1 cellular context compared by ENCODE assay signal in the genomic region with DNA sequence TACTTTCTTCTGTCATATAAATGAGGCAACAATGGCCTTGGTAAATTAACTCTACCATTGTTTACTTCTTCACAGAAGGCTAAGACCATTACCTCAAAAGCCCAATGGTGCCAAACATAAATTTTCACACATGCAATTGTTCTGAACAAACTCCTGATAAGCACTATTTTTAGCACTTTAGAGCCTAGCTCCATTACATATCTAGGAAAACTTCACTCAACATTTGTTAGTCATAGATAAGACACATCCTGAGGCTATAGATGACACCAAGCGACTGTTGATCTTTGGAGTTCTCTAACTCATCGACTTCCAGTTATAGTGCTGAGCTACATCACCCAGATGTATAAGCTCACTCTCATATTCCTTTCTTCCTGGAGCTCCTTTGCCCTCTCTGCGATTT.
TF ChIP-seq lines count a peak whose summit lies in the region.

No MANE protein-coding gene starts in this region.

TF ChIP-seq in K562, 482 proteins besides CTCF, POLR2A, EP300 and RAD21 (continued from another document):
- TF ChIP-seq, protein P1, sequence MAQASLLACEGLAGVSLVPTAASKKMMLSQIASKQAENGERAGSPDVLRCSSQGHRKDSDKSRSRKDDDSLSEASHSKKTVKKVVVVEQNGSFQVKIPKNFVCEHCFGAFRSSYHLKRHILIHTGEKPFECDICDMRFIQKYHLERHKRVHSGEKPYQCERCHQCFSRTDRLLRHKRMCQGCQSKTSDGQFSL (CRISPR knock-in tag; IDR thresholded peaks at IDR 0.05): no peak
- TF ChIP-seq, protein P1 (tag; IDR thresholded peaks at IDR 0.05): no peak
- TF ChIP-seq, protein P2, sequence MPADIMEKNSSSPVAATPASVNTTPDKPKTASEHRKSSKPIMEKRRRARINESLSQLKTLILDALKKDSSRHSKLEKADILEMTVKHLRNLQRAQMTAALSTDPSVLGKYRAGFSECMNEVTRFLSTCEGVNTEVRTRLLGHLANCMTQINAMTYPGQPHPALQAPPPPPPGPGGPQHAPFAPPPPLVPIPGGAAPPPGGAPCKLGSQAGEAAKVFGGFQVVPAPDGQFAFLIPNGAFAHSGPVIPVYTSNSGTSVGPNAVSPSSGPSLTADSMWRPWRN (IDR thresholded peaks at IDR 0.05; ENCODE audit: low read depth): no peak
- TF ChIP-seq ATF1 (CRISPR knock-in tag; IDR thresholded peaks at IDR 0.05): no peak
- peak; percentile 24; the same call in 1 of the 2 replicates for TF ChIP-seq ATF1 (tag; IDR thresholded peaks at IDR 0.05)
- no peak for TF ChIP-seq HNRNPH1 (optimal IDR thresholded peaks at IDR 0.05; ENCODE audit: low read depth, low read length)
- TF ChIP-seq, protein P3, sequence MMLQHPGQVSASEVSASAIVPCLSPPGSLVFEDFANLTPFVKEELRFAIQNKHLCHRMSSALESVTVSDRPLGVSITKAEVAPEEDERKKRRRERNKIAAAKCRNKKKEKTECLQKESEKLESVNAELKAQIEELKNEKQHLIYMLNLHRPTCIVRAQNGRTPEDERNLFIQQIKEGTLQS (IDR thresholded peaks at IDR 0.05): 0 out of 2 replicates have a peak, but pooled peaks have one; percentile 19
- TF ChIP-seq, protein P3 (CRISPR knock-in tag; conservative IDR thresholded peaks at IDR 0.05): no peak
